In genomic region chr13:89315287-89315686, GRCh38 we compare ENCODE assay signal across 27 cellular contexts.
"Had no signal": no experiment of that assay in that cellular context is flagged by ENCODE, and none has a peak within 500 bp of the region (broad histone marks: within the 10 kb centered on the region; RNA-seq: fewer than 3 reads in every experiment).

No MANE protein-coding gene starts in this region.

- H3K27ac ChIP-seq: adrenal gland, epithelial cell of prostate, heart right ventricle, left lung, spleen, thoracic aorta, vagina had no signal

- FAIRE-seq: astrocyte had no signal

- ATAC-seq: activated T-helper 17 cell treated with anti-CD3 and anti-CD28 coated beads, Interleukin-2, amount 50 U/mL, for 72 hours; heart right ventricle; left lung; naive thymus-derived CD4-positive, alpha-beta T cell had no signal

- H3K4me1 Mint-ChIP-seq: activated T-helper 17 cell treated with anti-CD3 and anti-CD28 coated beads, Interleukin-2, amount 50 U/mL, for 72 hours; endodermal cell; immature natural killer cell; naive thymus-derived CD4-positive, alpha-beta T cell had no signal

- H3K4me1 ChIP-seq: adrenal gland, heart right ventricle, left lung, spleen, vagina had no signal

- DNase-seq: activated CD4-positive, alpha-beta T cell treated with anti-CD3 and anti-CD28 coated beads for 1 hour; activated CD4-positive, alpha-beta T cell treated with anti-CD3 and anti-CD28 coated beads, Interleukin-2, amount 50 U/mL, for 1 hour; activated CD8-positive, alpha-beta memory T cell treated with anti-CD3 and anti-CD28 coated beads, Interleukin-2, amount 50 U/mL, for 4 hours; activated T-cell treated with anti-CD3 and anti-CD28 coated beads, Interleukin-2, amount 50 U/mL, for 24 hours; adrenal gland; cerebellar nuclear complex; cortex of kidney; endodermal cell; foreskin fibroblast; heart right ventricle; immature natural killer cell; kidney glomerular epithelial cell; left lung; naive thymus-derived CD4-positive, alpha-beta T cell; posterior cingulate gyrus; spleen; stimulated activated CD4-positive, alpha-beta T cell treated with anti-CD3 and anti-CD28 coated beads, Interleukin-4, amount 100 ng/mL, for 24 hours; stimulated activated naive CD4-positive, alpha-beta T cell treated with Interleukin-2 at 50 U/mL for 16 hours had no signal

- H3K36me3 ChIP-seq: adrenal gland, heart right ventricle, left lung, spleen, thoracic aorta, vagina had no signal

- H3K9me3 Mint-ChIP-seq: endodermal cell, type B pancreatic cell had no signal

- H3K4me3 Mint-ChIP-seq: activated naive CD8-positive, alpha-beta T cell; activated T-cell treated with anti-CD3 and anti-CD28 coated beads, Interleukin-2, amount 50 U/mL, for 24 hours; activated T-helper 17 cell treated with anti-CD3 and anti-CD28 coated beads, Interleukin-2, amount 50 U/mL, for 72 hours; endodermal cell; immature natural killer cell; naive thymus-derived CD4-positive, alpha-beta T cell; neural crest cell; type B pancreatic cell had no signal

- H3K27me3 Mint-ChIP-seq: activated naive CD8-positive, alpha-beta T cell; activated T-cell treated with anti-CD3 and anti-CD28 coated beads, Interleukin-2, amount 50 U/mL, for 24 hours; activated T-helper 17 cell treated with anti-CD3 and anti-CD28 coated beads, Interleukin-2, amount 50 U/mL, for 72 hours; naive thymus-derived CD4-positive, alpha-beta T cell; type B pancreatic cell had no signal

- H3K4me3 ChIP-seq: adrenal gland, heart right ventricle, left lung, lung, spleen, thoracic aorta, vagina had no signal

- H3K36me3 Mint-ChIP-seq: activated naive CD8-positive, alpha-beta T cell; immature natural killer cell; naive thymus-derived CD4-positive, alpha-beta T cell; type B pancreatic cell had no signal

- H3K27ac Mint-ChIP-seq: activated naive CD8-positive, alpha-beta T cell; activated T-cell treated with anti-CD3 and anti-CD28 coated beads, Interleukin-2, amount 50 U/mL, for 24 hours; activated T-helper 17 cell treated with anti-CD3 and anti-CD28 coated beads, Interleukin-2, amount 50 U/mL, for 72 hours; endodermal cell; immature natural killer cell; naive thymus-derived CD4-positive, alpha-beta T cell; type B pancreatic cell had no signal

- H3K9me3 ChIP-seq: adrenal gland, thoracic aorta, vagina had no signal

- H3K27me3 ChIP-seq: adrenal gland, heart right ventricle, left lung, spleen, vagina had no signal
